Comparison of ENCODE assay signal across 8 cellular contexts in the genomic region with DNA sequence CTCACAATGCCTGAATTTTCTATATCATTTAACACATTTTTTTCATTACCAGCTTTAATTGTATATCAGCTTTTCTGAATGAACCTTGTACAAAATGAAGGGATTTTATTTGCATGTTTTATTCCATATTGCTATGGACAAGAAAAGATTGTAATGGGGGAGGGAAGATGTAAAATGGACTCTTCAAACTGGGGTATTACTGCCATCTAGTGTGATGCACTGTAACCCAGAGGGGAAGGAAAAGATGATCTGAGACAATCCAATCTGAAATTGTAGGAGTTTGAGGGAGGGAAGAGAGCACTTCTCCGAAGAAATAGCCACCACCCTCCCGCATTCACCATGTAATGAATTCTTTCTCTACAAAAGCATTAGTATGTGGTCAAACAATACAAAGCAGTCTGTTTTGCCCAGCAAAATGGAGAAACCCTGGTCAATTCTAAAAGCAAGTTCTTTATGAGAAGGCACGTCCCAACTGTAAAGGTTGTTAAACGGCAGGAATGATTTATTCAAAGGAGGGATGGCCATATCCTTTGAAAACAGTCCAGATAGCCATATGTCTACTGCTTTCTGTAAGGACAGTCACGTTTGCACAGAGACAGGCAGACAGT.
A peak's percentile ranks its signal among the peaks of the same experiment; 100 is the strongest.
DNase-seq lines count a peak whose midpoint lies in the region; ATAC-seq and TF ChIP-seq lines count a peak whose summit lies in the region.

No MANE protein-coding gene starts in this region.

- H3K4me3 ChIP-seq in GM06990 (replicated peaks; ENCODE audit: low read depth, low read length) = no peak overlapping the region
- no peak overlapping the region for H3K4me3 ChIP-seq in choroid plexus epithelial cell (ENCODE audit: low read depth, low read length)
- H3K4me3 ChIP-seq in lower lobe of right lung = no peak overlapping the region

- ATAC-seq in lower lobe of right lung (no peak), HG03565 (IDR thresholded peaks at IDR 0.05; ENCODE audit: unreplicated experiment) (no peak), HG03520 (IDR thresholded peaks at IDR 0.05; ENCODE audit: unreplicated experiment) (no peak), GM21825 (IDR thresholded peaks at IDR 0.05; ENCODE audit: unreplicated experiment) (no peak)

- DNase-seq in GM06990 (ENCODE audit: extremely low read depth, insufficient read length) (no peak), NCI-H446 (lab: John Stamatoyannopoulos, UW) (peak; percentile 57 to 80), choroid plexus epithelial cell (ENCODE audit: low read depth) (peak; percentile 82), lower lobe of right lung (no peak), 8988T (no peak)

- H3K27me3 ChIP-seq in GM06990 (replicated peaks; ENCODE audit: control insufficient read depth, insufficient read depth, low read length) (no peaks in the 10 kb centered on the region), lower lobe of right lung (ENCODE audit: low read depth) (no peaks in the 10 kb centered on the region)

- H3K36me3 ChIP-seq in GM06990 (ENCODE audit: control insufficient read depth, insufficient read depth, low read length) (no peaks in the 10 kb centered on the region), lower lobe of right lung (no peaks in the 10 kb centered on the region)

- intact Hi-C loops in lower lobe of right lung (cut with DNase I) = no loop called here

- H3K27ac ChIP-seq in lower lobe of right lung = no peak overlapping the region

- peaks cover 4% of the 10 kb centered on the region for H3K4me1 ChIP-seq in lower lobe of right lung

- H3K9me3 ChIP-seq in lower lobe of right lung = no peaks in the 10 kb centered on the region

- TF ChIP-seq CTCF in GM06990 (IDR thresholded peaks at IDR 0.05; ENCODE audit: insufficient read depth, low read length, poor library complexity, severe bottlenecking) (peak; percentile 24), choroid plexus epithelial cell (conservative IDR thresholded peaks at IDR 0.05; ENCODE audit: low read depth, low read length) (peak; percentile 75), lower lobe of right lung (IDR thresholded peaks at IDR 0.05) (peak; percentile 26)

Comparison
In these comparisons a context has a peak if more than half of its experiments do, and no peak if none do; other contexts are left out.
1. DNase-seq: peak in NCI-H446 (2 of 2) and choroid plexus epithelial cell (single experiment); none in GM06990 (single experiment), lower lobe of right lung (single experiment) and 8988T (single experiment).
2. CTCF ChIP-seq: peak in every context shown above with its lines; median percentile 75 in choroid plexus epithelial cell; 26 in lower lobe of right lung; 24 in GM06990.